ENCODE assay signal across 8 cellular contexts in genomic region chr1:64823691-64824476, GRCh38.
DNase-seq lines count a peak whose midpoint lies in the region; ATAC-seq and TF ChIP-seq lines count a peak whose summit lies in the region.

No MANE protein-coding gene starts in this region.

- DNase-seq in AG10803 (ENCODE audit: low read depth), result peak; percentile 75
- peak; percentile 60 for DNase-seq in NCI-H1092 (lab: John Stamatoyannopoulos, UW)
- DNase-seq in amniotic epithelial cell (ENCODE audit: low read depth), result peak; percentile 72
- no peak for DNase-seq in left cardiac atrium
- DNase-seq in renal cortical epithelial cell (ENCODE audit: low read depth), result peak; percentile 72
- DNase-seq in GM19238 (ENCODE audit: insufficient read length, low spot score), result no peak

- peak; percentile 85 for TF ChIP-seq CTCF in AG10803 (conservative IDR thresholded peaks at IDR 0.05; ENCODE audit: low read length)

- no peak overlapping the region for H3K4me3 ChIP-seq in AG10803 (ENCODE audit: low read length)

- ATAC-seq in GM18870 (IDR thresholded peaks at IDR 0.05; ENCODE audit: unreplicated experiment), result peak; percentile 52
- peak; percentile 89 for ATAC-seq in SK-N-SH treated with all-trans-retinoic acid at 6 μM for 48 hours
- ATAC-seq in left cardiac atrium, result peak; percentile 72 to 79

- intact Hi-C loops in left cardiac atrium (cut with DNase I), result loop anchor here (1.0 to 10.0 kb wide), 4 partner anchors 79 to 553 kb away; partner anchors contain the start of gene RAVER2 (in 1 of the 2)

TF ChIP-seq in SK-N-SH treated with all-trans-retinoic acid at 6 μM for 48 hours, 23 proteins besides CTCF, POLR2A, EP300 and RAD21:
- TF ChIP-seq ZNF70 (CRISPR knock-in tag; IDR thresholded peaks at IDR 0.05), result no peak
- no peak for TF ChIP-seq ARNTL (CRISPR knock-in tag; IDR thresholded peaks at IDR 0.05; ENCODE audit: borderline replicate concordance, low read depth)
- no peak for TF ChIP-seq SNAI2 (CRISPR knock-in tag; IDR thresholded peaks at IDR 0.05)
- no peak for TF ChIP-seq ZNF8 (CRISPR knock-in tag; IDR thresholded peaks at IDR 0.05)
- no peak for TF ChIP-seq ESRRG (CRISPR knock-in tag; IDR thresholded peaks at IDR 0.05)
- no peak for TF ChIP-seq TSHZ2 (CRISPR knock-in tag; IDR thresholded peaks at IDR 0.05)
- TF ChIP-seq ZC3H10 (CRISPR knock-in tag; IDR thresholded peaks at IDR 0.05), result no peak

Comparison
In these comparisons a context has a peak if more than half of its experiments do, and no peak if none do; other contexts are left out.
1. DNase-seq: peak in AG10803 (single experiment), NCI-H1092 (single experiment), amniotic epithelial cell (single experiment) and renal cortical epithelial cell (single experiment); none in left cardiac atrium (single experiment) and GM19238 (single experiment).
2. Peak in every context shown above with its lines, with median percentiles within 50 percentile points of each other: ATAC-seq.